20 cellular contexts compared by ENCODE assay signal in genomic region chr3:13105181-13105580, GRCh38. TPM values are rescaled to one million over a fixed set of nuclear protein-coding genes. Genes with fewer than 3 reads are reported as not detected.
DNase-seq lines count a peak whose midpoint lies in the region; ATAC-seq and TF ChIP-seq lines count a peak whose summit lies in the region.
"Had no signal": no experiment of that assay in that cellular context is flagged by ENCODE, and none has a peak within 500 bp of the region (broad histone marks: within the 10 kb centered on the region; RNA-seq: fewer than 3 reads in every experiment).

No MANE protein-coding gene starts in this region.

- H3K4me1 ChIP-seq in PC-3 (ENCODE audit: insufficient read depth, low read length) (peaks cover 54% of the 10 kb centered on the region), left ventricle myocardium inferior (no peaks in the 10 kb centered on the region), osteoblast (ENCODE audit: insufficient read depth, low read length) (peaks cover 15% of the 10 kb centered on the region)

- H3K79me2 ChIP-seq in PC-3 (ENCODE audit: low read length) (peaks cover 17% of the 10 kb centered on the region), osteoblast (ENCODE audit: insufficient read depth, low read length) (no peaks in the 10 kb centered on the region)

- H3K36me3 ChIP-seq in PC-3 (ENCODE audit: low read depth, low read length) (no peaks in the 10 kb centered on the region), left ventricle myocardium inferior (no peaks in the 10 kb centered on the region), osteoblast (ENCODE audit: insufficient read depth, low read length) (no peaks in the 10 kb centered on the region)

- CTCF ChIA-PET in PC-3 (lab: Charles Lee) = interaction anchor here (1.7 kb wide), 1 partner anchor 13 kb away, joined by 17 read pairs; no protein-coding TSS in a partner anchor

- peaks cover 9% of the 10 kb centered on the region for H3F3A ChIP-seq in PC-3 (ENCODE audit: low read length, unreplicated experiment)

- POLR2A ChIA-PET in PC-3 (lab: Charles Lee; ENCODE audit: unreplicated experiment) = no interaction called here

- peak overlapping the region; percentile 90 for H3K9ac ChIP-seq in PC-3 (ENCODE audit: low read length)
- H3K9ac ChIP-seq: KMS-11 had no signal

- H3K4me3 ChIP-seq in PC-3 (ENCODE audit: low read length) (no peak overlapping the region), left ventricle myocardium inferior (no peak overlapping the region), osteoblast (ENCODE audit: insufficient read depth, low read length) (no peak overlapping the region)

- H3K27ac ChIP-seq in C4-2B = peak overlapping the region; percentile 83
- H3K27ac ChIP-seq in PC-3 (ENCODE audit: low read length) = peak overlapping the region; percentile 99
- no peak overlapping the region for H3K27ac ChIP-seq in left ventricle myocardium inferior (replicated peaks)
- no peak overlapping the region for H3K27ac ChIP-seq in osteoblast (ENCODE audit: low read depth, low read length)
- H3K27ac ChIP-seq: KMS-11 had no signal

- H3K27me3 ChIP-seq in PC-3 (ENCODE audit: low read length) = no peaks in the 10 kb centered on the region
- H3K27me3 ChIP-seq in left ventricle myocardium inferior (ENCODE audit: low read depth) = no peaks in the 10 kb centered on the region
- no peaks in the 10 kb centered on the region for H3K27me3 ChIP-seq in osteoblast (ENCODE audit: insufficient read depth, low read length)

- no peaks in the 10 kb centered on the region for H4K20me1 ChIP-seq in PC-3 (ENCODE audit: low read length)
- no peaks in the 10 kb centered on the region for H4K20me1 ChIP-seq in osteoblast (ENCODE audit: insufficient read depth, low read length)

- ATAC-seq in PC-3 (no peak), GM21619 (IDR thresholded peaks at IDR 0.05; ENCODE audit: unreplicated experiment) (no peak)

- BruUV-seq in PC-3 (replicated peaks; lab: Mats Ljungman, UMichigan) = no TSS peak

- H2AFZ ChIP-seq in PC-3 (ENCODE audit: low read length) (no peak overlapping the region), osteoblast (ENCODE audit: low read length) (no peak overlapping the region)

- TF ChIP-seq CTCF in C4-2B (conservative IDR thresholded peaks at IDR 0.05) = no peak
- no peak for TF ChIP-seq CTCF in PC-3 (conservative IDR thresholded peaks at IDR 0.05; ENCODE audit: low read depth, low read length)
- TF ChIP-seq CTCF in left ventricle myocardium inferior (IDR thresholded peaks at IDR 0.05; ENCODE audit: borderline replicate concordance) = no peak
- TF ChIP-seq CTCF in osteoblast (IDR thresholded peaks at IDR 0.05; ENCODE audit: extremely low read depth, low read depth, low read length) = no peak

- no peak for DNase-seq in PC-3
- DNase-seq in left ventricle myocardium inferior = peak; percentile 7
- DNase-seq in osteoblast (ENCODE audit: insufficient read length, low spot score, missing footprints) = peak; percentile 74
- DNase-seq in mesenteric fat pad (ENCODE audit: low spot score) = no peak
- no peak for DNase-seq in SKM-1 (lab: John Stamatoyannopoulos, UW; ENCODE audit: unreplicated experiment)
- DNase-seq: CD4-positive, alpha-beta T cell; COR-L47; DMS79 treated with DMSO at 0.1 percent for 48 hours; GOT3; HCEC 1CT; IMR-90; NCI-H1092 treated with DMSO at 0.1 percent for 48 hours; NCI-H146; NCI-H2029; NCI-H226; NCI-H774; NK-92 treated with Interleukin-12 subunit alpha and Interleukin-12 subunit beta, amount 100 ng/mL, for 24 hours had no signal

- no peaks in the 10 kb centered on the region for H3K9me2 ChIP-seq in PC-3 (replicated peaks; ENCODE audit: low read length)

- H3K9me3 ChIP-seq in PC-3 (ENCODE audit: low read length) (no peaks in the 10 kb centered on the region), left ventricle myocardium inferior (replicated peaks) (no peaks in the 10 kb centered on the region), osteoblast (ENCODE audit: low read depth, low read length) (no peaks in the 10 kb centered on the region)

- H3K4me2 ChIP-seq in PC-3 (ENCODE audit: low read length) = peak overlapping the region; percentile 50
- H3K4me2 ChIP-seq in osteoblast (ENCODE audit: insufficient read depth, low read length) = no peak overlapping the region
- H3K4me2 ChIP-seq: KMS-11 had no signal

- intact Hi-C loops in PC-3 (cut with micrococcal nuclease) (loop anchor here (5.0 kb wide), 2 partner anchors 307 to 347 kb away; no protein-coding TSS in a partner anchor), left ventricle myocardium inferior (cut with micrococcal nuclease) (no loop called here)

RNA-seq across cellular contexts. Expression of gene IQSEC1, which starts 32.0 kb away (rescaled TPM):
- 37.9 and 56.2 TPM in 2 replicates for total RNA-seq in PC-3 (2014; rRNA removed)
- total RNA-seq in left ventricle myocardium inferior = 78.6 TPM
- total RNA-seq in osteoblast = 22.1 and 28.3 TPM in 2 replicates
- total RNA-seq in mesenteric fat pad = 70.1 TPM

Comparison
In these comparisons a context has a peak if more than half of its experiments do, and no peak if none do; other contexts are left out.
1. H3K27ac ChIP-seq: peak in C4-2B (single experiment) and PC-3 (single experiment); none in left ventricle myocardium inferior (single experiment) and osteoblast (single experiment).
2. DNase-seq: peak in left ventricle myocardium inferior (single experiment) and osteoblast (single experiment); none in PC-3 (single experiment), mesenteric fat pad (single experiment) and SKM-1 (single experiment).